ENCODE assay signal across 8 cellular contexts in the genomic region with DNA sequence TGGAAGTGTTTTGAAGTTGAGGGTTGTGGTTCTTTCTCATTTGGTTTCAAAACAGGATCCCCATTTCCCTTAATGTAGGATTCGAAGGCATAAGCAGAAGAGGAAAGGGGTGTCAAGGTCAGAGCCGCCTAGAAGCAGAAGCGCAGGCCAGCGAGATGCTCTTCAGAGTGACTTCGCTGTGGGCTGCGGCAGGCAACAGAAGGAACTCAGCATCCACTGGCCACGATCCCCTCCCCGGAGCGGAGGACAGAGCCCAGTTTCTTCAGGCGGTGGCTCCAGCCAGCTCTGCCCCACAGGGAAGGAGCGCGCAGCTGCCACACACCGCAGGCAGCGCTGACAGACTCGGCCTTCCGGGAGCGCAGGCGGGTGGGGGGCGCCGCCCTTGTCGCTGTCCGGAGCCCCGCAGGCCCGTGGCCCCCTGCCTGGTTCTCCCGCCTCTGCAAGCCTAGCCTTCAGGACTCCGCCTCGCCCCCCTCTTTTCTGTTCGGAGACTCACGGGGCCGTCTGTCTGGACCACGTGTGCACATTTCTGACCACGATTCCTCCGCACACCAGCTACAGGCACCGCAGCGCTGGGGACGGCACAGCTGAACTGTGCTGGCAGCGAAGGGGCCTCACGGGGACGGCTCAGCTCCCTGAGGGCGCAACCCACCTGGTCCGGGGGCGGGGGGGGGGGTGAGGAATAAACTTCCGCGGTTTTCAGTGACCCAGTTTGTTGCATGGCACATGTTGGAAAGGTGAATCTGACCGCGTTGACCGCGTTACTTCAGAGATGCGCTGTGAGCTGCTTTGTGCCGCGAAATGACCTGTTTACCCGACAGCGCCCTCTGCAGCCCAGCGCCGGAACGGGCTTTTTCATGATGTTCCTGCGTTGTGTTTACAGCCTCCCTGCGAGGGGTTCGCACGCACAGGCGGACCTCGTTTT. TPM values are rescaled to one million over a fixed set of nuclear protein-coding genes. Genes with fewer than 3 reads are reported as not detected.
DNase-seq lines count a peak whose midpoint lies in the region; ATAC-seq and TF ChIP-seq lines count a peak whose summit lies in the region.

No MANE protein-coding gene starts in this region.

- CTCF ChIA-PET in activated CD4-positive, alpha-beta T cell treated with anti-CD3 and anti-CD28 coated beads, Interleukin-2, amount 10 ng/mL, durations not matched to agents 7 days and 5 days (lab: Charles Lee) = interaction anchor here (0.7 to 1.3 kb wide), 5 partner anchors 15 to 402 kb away, joined by 3 read pairs; no protein-coding TSS in a partner anchor

- H3K9me3 Mint-ChIP-seq in activated CD4-positive, alpha-beta T cell treated with anti-CD3 and anti-CD28 coated beads, Interleukin-2, amount 10 ng/mL, durations not matched to agents 7 days and 5 days = no peaks in the 10 kb centered on the region

- peaks cover 39% of the 10 kb centered on the region for H3K27me3 Mint-ChIP-seq in activated CD4-positive, alpha-beta T cell treated with anti-CD3 and anti-CD28 coated beads, Interleukin-2, amount 10 ng/mL, durations not matched to agents 7 days and 5 days

- H3K4me1 Mint-ChIP-seq in activated CD4-positive, alpha-beta T cell treated with anti-CD3 and anti-CD28 coated beads, Interleukin-2, amount 10 ng/mL, durations not matched to agents 7 days and 5 days = peaks cover 26% of the 10 kb centered on the region

- ATAC-seq in HG02610 (IDR thresholded peaks at IDR 0.05; ENCODE audit: unreplicated experiment) = peak; percentile 44

- no peaks in the 10 kb centered on the region for H3K36me3 Mint-ChIP-seq in activated CD4-positive, alpha-beta T cell treated with anti-CD3 and anti-CD28 coated beads, Interleukin-2, amount 10 ng/mL, durations not matched to agents 7 days and 5 days (ENCODE audit: low read depth)

- peak overlapping the region; percentile 62 for H3K4me3 Mint-ChIP-seq in activated CD4-positive, alpha-beta T cell treated with anti-CD3 and anti-CD28 coated beads, Interleukin-2, amount 10 ng/mL, durations not matched to agents 7 days and 5 days

- H3K27ac Mint-ChIP-seq in activated CD4-positive, alpha-beta T cell treated with anti-CD3 and anti-CD28 coated beads, Interleukin-2, amount 10 ng/mL, durations not matched to agents 7 days and 5 days = peak overlapping the region; percentile 90

- POLR2A ChIA-PET in activated CD4-positive, alpha-beta T cell treated with anti-CD3 and anti-CD28 coated beads, Interleukin-2, amount 10 ng/mL, durations not matched to agents 7 days and 5 days (lab: Charles Lee) = no interaction called here

- peak; percentile 88 for TF ChIP-seq CTCF in GM12872 (IDR thresholded peaks at IDR 0.05; ENCODE audit: insufficient read depth, low read depth, low read length)

- DNase-seq in NCI-H2029 treated with DMSO at 0.1 percent for 48 hours (lab: John Stamatoyannopoulos, UW) = peak; percentile 41
- DNase-seq in activated CD4-positive, alpha-beta T cell treated with anti-CD3 and anti-CD28 coated beads, Interleukin-2, amount 10 ng/mL, durations not matched to agents 7 days and 5 days = peak; percentile 87
- DNase-seq in dermis microvascular lymphatic vessel endothelial cell (ENCODE audit: low read depth in 2 of 2) = peak; percentile 33 to 71
- peak; percentile 63 to 76 for DNase-seq in lung microvascular endothelial cell (ENCODE audit: low read depth in 2 of 2)
- DNase-seq in stimulated activated CD4-positive, alpha-beta T cell treated with anti-CD3 and anti-CD28 coated beads, TNF-alpha, amount 100 ng/mL, for 48 hours (ENCODE audit: low read depth in 3 of 3) = peak; percentile 78 to 87 (median 82)
- no peak for DNase-seq in GF-D8 (lab: John Stamatoyannopoulos, UW)

RNA-seq across cellular contexts. Expression of a gene that starts 26.1 kb away (rescaled TPM):
- not detected for total RNA-seq in activated CD4-positive, alpha-beta T cell treated with anti-CD3 and anti-CD28 coated beads, Interleukin-2, amount 10 ng/mL, durations not matched to agents 7 days and 5 days
- not detected in 2 replicates for total RNA-seq in dermis microvascular lymphatic vessel endothelial cell
- total RNA-seq in lung microvascular endothelial cell = not detected in 2 replicates

RNA-seq across cellular contexts. Expression of a gene that starts 59.9 kb away (rescaled TPM):
- not detected for total RNA-seq in activated CD4-positive, alpha-beta T cell treated with anti-CD3 and anti-CD28 coated beads, Interleukin-2, amount 10 ng/mL, durations not matched to agents 7 days and 5 days
- not detected in 2 replicates for total RNA-seq in dermis microvascular lymphatic vessel endothelial cell
- total RNA-seq in lung microvascular endothelial cell = not detected in 2 replicates
